Comparison of ENCODE assay signal across 9 cellular contexts in genomic region chr7:105673367-105674188, GRCh38.
A peak's percentile ranks its signal among the peaks of the same experiment; 100 is the strongest.
DNase-seq lines count a peak whose midpoint lies in the region; ATAC-seq, FAIRE-seq and TF ChIP-seq lines count a peak whose summit lies in the region.
"Had no signal": no experiment of that assay in that cellular context is flagged by ENCODE, and none has a peak within 500 bp of the region (broad histone marks: within the 10 kb centered on the region; RNA-seq: fewer than 3 reads in every experiment).

No MANE protein-coding gene starts in this region.

- POLR2A ChIA-PET in endothelial cell of umbilical vein (lab: Charles Lee): no interaction called here

- no peaks in the 10 kb centered on the region for H3K79me2 ChIP-seq in endothelial cell of umbilical vein (ENCODE audit: control insufficient read depth, insufficient read depth, low read length)

- no peak for DNase-seq in activated T-cell treated with anti-CD3 and anti-CD28 coated beads, Interleukin-2, amount 50 U/mL, for 24 hours
- no peak for DNase-seq in activated T-cell treated with anti-CD3 and anti-CD28 coated beads, Interleukin-2, amount 50 U/mL, for 48 hours
- DNase-seq in NCI-H2196 (lab: John Stamatoyannopoulos, UW; ENCODE audit: unreplicated experiment) (peak; percentile 99), endothelial cell of umbilical vein (ENCODE audit: low read depth, low spot score) (peak; percentile 21), KG1 (lab: John Stamatoyannopoulos, UW) (no peak), UCSD-AML1 (lab: John Stamatoyannopoulos, UW; ENCODE audit: unreplicated experiment) (no peak)
- DNase-seq in stimulated activated naive B cell treated with anti-CD40 and anti-IgM and Interleukin-4, amounts not matched to agents 10 μg/mL and 1 μg/mL and 100 μg/mL, for 72 hours: no peak

- no peak overlapping the region for H2AFZ ChIP-seq in endothelial cell of umbilical vein (ENCODE audit: low read depth, low read length)

- H3K9me1 ChIP-seq in endothelial cell of umbilical vein (replicated peaks; ENCODE audit: control insufficient read depth, extremely low read depth, insufficient read depth, low read length): no peaks in the 10 kb centered on the region

- no peaks in the 10 kb centered on the region for H3K36me3 ChIP-seq in endothelial cell of umbilical vein (ENCODE audit: control insufficient read depth in 2 of 2, extremely low read depth in 1 of 2, insufficient read depth in 2 of 2, low read length in 2 of 2)

- intact Hi-C loops in endothelial cell of umbilical vein (cut with micrococcal nuclease): no loop called here

- H3K9me3 Mint-ChIP-seq in activated T-cell treated with anti-CD3 and anti-CD28 coated beads, Interleukin-2, amount 50 U/mL, for 24 hours: no peaks in the 10 kb centered on the region
- no peaks in the 10 kb centered on the region for H3K9me3 Mint-ChIP-seq in stimulated activated naive B cell treated with anti-CD40 and anti-IgM and Interleukin-4, amounts not matched to agents 10 μg/mL and 1 μg/mL and 100 μg/mL, for 72 hours
- H3K9me3 Mint-ChIP-seq: nephron had no signal

- H4K20me1 ChIP-seq in endothelial cell of umbilical vein (replicated peaks; ENCODE audit: control insufficient read depth, extremely low read depth, insufficient read depth, low read length): peaks cover 2% of the 10 kb centered on the region

- H3K9me3 ChIP-seq in endothelial cell of umbilical vein (replicated peaks; ENCODE audit: control insufficient read depth, insufficient read depth, low read length): no peaks in the 10 kb centered on the region

- TF ChIP-seq CTCF in endothelial cell of umbilical vein (IDR thresholded peaks at IDR 0.05; ENCODE audit: extremely low read depth in 1 of 2, insufficient read depth in 1 of 2, low read depth in 1 of 2, low read length in 2 of 2): no peak

- CTCF ChIA-PET in endothelial cell of umbilical vein (lab: Charles Lee): interaction anchor here (1.0 to 2.1 kb wide), 5 partner anchors 9 to 30 kb away, joined by 3 to 7 read pairs (median 3); no protein-coding TSS in a partner anchor

- no peak overlapping the region for H3K27ac ChIP-seq in endothelial cell of umbilical vein (ENCODE audit: insufficient read depth, low read depth, low read length)

- no peak overlapping the region for H3K4me2 ChIP-seq in endothelial cell of umbilical vein (ENCODE audit: insufficient read depth, low read length)

- BruUV-seq in endothelial cell of umbilical vein (replicated peaks; lab: Mats Ljungman, UMichigan): no TSS peak

- H3K36me3 Mint-ChIP-seq in activated T-cell treated with anti-CD3 and anti-CD28 coated beads, Interleukin-2, amount 50 U/mL, for 24 hours (ENCODE audit: low read depth): peaks cover 2% of the 10 kb centered on the region
- peaks cover 9 to 35% of the 10 kb centered on the region in 2 donors for H3K36me3 Mint-ChIP-seq in stimulated activated naive B cell treated with anti-CD40 and anti-IgM and Interleukin-4, amounts not matched to agents 10 μg/mL and 1 μg/mL and 100 μg/mL, for 72 hours

- no peak for FAIRE-seq in endothelial cell of umbilical vein (lab: Jason Lieb, UNC)

- peak overlapping the region; percentile 77 for H3K27ac Mint-ChIP-seq in activated T-cell treated with anti-CD3 and anti-CD28 coated beads, Interleukin-2, amount 50 U/mL, for 24 hours
- H3K27ac Mint-ChIP-seq in stimulated activated naive B cell treated with anti-CD40 and anti-IgM and Interleukin-4, amounts not matched to agents 10 μg/mL and 1 μg/mL and 100 μg/mL, for 72 hours: peak overlapping the region; percentile 99
- H3K27ac Mint-ChIP-seq: nephron had no signal

- H3K9ac ChIP-seq in endothelial cell of umbilical vein (replicated peaks; ENCODE audit: extremely low read depth, insufficient read depth, low read length): no peak overlapping the region

- no peak for TF ChIP-seq POLR2A in endothelial cell of umbilical vein (IDR thresholded peaks at IDR 0.05; ENCODE audit: low read depth, low read length)

- H3K4me3 ChIP-seq in endothelial cell of umbilical vein (replicated peaks in 1 of 3; ENCODE audit: insufficient read depth in 1 of 3, low read depth in 1 of 3, low read length in 3 of 3): no peak overlapping the region

- no peak overlapping the region for H3K4me3 Mint-ChIP-seq in activated T-cell treated with anti-CD3 and anti-CD28 coated beads, Interleukin-2, amount 50 U/mL, for 24 hours
- H3K4me3 Mint-ChIP-seq in stimulated activated naive B cell treated with anti-CD40 and anti-IgM and Interleukin-4, amounts not matched to agents 10 μg/mL and 1 μg/mL and 100 μg/mL, for 72 hours: no peak overlapping the region
- H3K4me3 Mint-ChIP-seq: nephron had no signal

- dilution Hi-C loops in endothelial cell of umbilical vein (cut with MboI; ENCODE audit: extremely low pct_ligation_motif_present, low sequenced_read_pairs): no loop called here

- H3K27me3 ChIP-seq in endothelial cell of umbilical vein (ENCODE audit: control insufficient read depth in 2 of 2, insufficient read depth in 2 of 2, low read length in 2 of 2): no peaks in the 10 kb centered on the region

- H3K4me1 ChIP-seq in endothelial cell of umbilical vein (ENCODE audit: control insufficient read depth, extremely low read depth, insufficient read depth, low read length): peaks cover 10% of the 10 kb centered on the region

- no peak for ATAC-seq in stimulated activated naive B cell treated with anti-CD40 and anti-IgM and Interleukin-4, amounts not matched to agents 10 μg/mL and 1 μg/mL and 100 μg/mL, for 72 hours (replicated peaks)
- no peak for ATAC-seq in HG02884 (IDR thresholded peaks at IDR 0.05; ENCODE audit: unreplicated experiment)

- peaks cover 60% of the 10 kb centered on the region for H3K4me1 Mint-ChIP-seq in activated T-cell treated with anti-CD3 and anti-CD28 coated beads, Interleukin-2, amount 50 U/mL, for 24 hours (ENCODE audit: low read depth)
- H3K4me1 Mint-ChIP-seq in stimulated activated naive B cell treated with anti-CD40 and anti-IgM and Interleukin-4, amounts not matched to agents 10 μg/mL and 1 μg/mL and 100 μg/mL, for 72 hours: peaks cover 43 to 63% of the 10 kb centered on the region in 2 donors

- no peaks in the 10 kb centered on the region for H3K27me3 Mint-ChIP-seq in activated T-cell treated with anti-CD3 and anti-CD28 coated beads, Interleukin-2, amount 50 U/mL, for 24 hours
- H3K27me3 Mint-ChIP-seq in stimulated activated naive B cell treated with anti-CD40 and anti-IgM and Interleukin-4, amounts not matched to agents 10 μg/mL and 1 μg/mL and 100 μg/mL, for 72 hours: no peaks in the 10 kb centered on the region

TF ChIP-seq in endothelial cell of umbilical vein, 7 proteins besides CTCF, POLR2A, EP300 and RAD21:
- TF ChIP-seq FOS (IDR thresholded peaks at IDR 0.05; ENCODE audit: borderline replicate concordance, insufficient read depth, low read length): no peak

Comparison
In these comparisons a context has a peak if more than half of its experiments do, and no peak if none do; other contexts are left out.
1. DNase-seq: peak in NCI-H2196 (single experiment) and endothelial cell of umbilical vein (single experiment); none in activated T-cell treated with anti-CD3 and anti-CD28 coated beads, Interleukin-2, amount 50 U/mL, for 24 hours (single experiment), activated T-cell treated with anti-CD3 and anti-CD28 coated beads, Interleukin-2, amount 50 U/mL, for 48 hours (0 of 2), stimulated activated naive B cell treated with anti-CD40 and anti-IgM and Interleukin-4, amounts not matched to agents 10 μg/mL and 1 μg/mL and 100 μg/mL, for 72 hours (single experiment), KG1 (single experiment) and UCSD-AML1 (single experiment).